In the genomic region with DNA sequence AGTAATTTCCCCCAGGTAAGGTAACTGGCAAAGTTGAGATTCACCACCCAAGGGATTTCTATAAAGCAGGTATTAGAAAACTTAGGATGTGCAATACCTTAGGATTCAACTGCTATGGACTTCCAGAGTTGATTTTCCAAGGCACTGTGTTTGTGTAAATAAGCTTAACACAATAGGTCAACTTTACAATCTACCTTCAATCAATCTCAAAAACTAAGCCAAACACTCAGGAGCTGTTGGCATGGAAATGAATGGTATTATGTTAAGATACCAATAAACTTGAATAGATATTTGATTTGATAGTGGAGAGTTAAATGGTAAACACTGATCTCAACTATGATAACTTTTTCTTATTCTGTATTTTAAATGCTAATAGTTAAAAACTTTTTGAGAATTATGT, we compare ENCODE assay signal across 16 cellular contexts. TPM values are rescaled to one million over a fixed set of nuclear protein-coding genes. Genes with fewer than 3 reads are reported as not detected.
"Had no signal": no experiment of that assay in that cellular context is flagged by ENCODE, and none has a peak within 500 bp of the region (broad histone marks: within the 10 kb centered on the region; RNA-seq: fewer than 3 reads in every experiment).

No MANE protein-coding gene starts in this region.

- H3K9me3 Mint-ChIP-seq: nephron progenitor cell had no signal

- H3K27ac ChIP-seq: gastrocnemius medialis, lower lobe of right lung, psoas muscle, testis, tibial artery had no signal

- H3K4me3 Mint-ChIP-seq: effector memory CD8-positive, alpha-beta T cell; naive thymus-derived CD8-positive, alpha-beta T cell; stimulated activated effector memory CD8-positive, alpha-beta T cell treated with anti-CD3 and anti-CD28 coated beads, Interleukin-12 subunit alpha, Interleukin-12 subunit beta, amount 100 ng/mL, for 72 hours had no signal

- H3K27me3 Mint-ChIP-seq: effector memory CD8-positive, alpha-beta T cell had no signal

- H3K9me3 ChIP-seq: gastrocnemius medialis, lower lobe of right lung, psoas muscle, sigmoid colon, testis, tibial artery had no signal

- H3K36me3 ChIP-seq: gastrocnemius medialis, lower lobe of right lung, sigmoid colon, tibial artery had no signal

- H3K4me1 ChIP-seq: gastrocnemius medialis, lower lobe of right lung, psoas muscle, testis had no signal

- H3K36me3 Mint-ChIP-seq: stimulated activated effector memory CD8-positive, alpha-beta T cell treated with anti-CD3 and anti-CD28 coated beads, Interleukin-12 subunit alpha, Interleukin-12 subunit beta, amount 100 ng/mL, for 72 hours; type B pancreatic cell had no signal

- H3K27me3 ChIP-seq: sigmoid colon, testis had no signal

- DNase-seq: effector memory CD8-positive, alpha-beta T cell; left ventricle myocardium superior; lower lobe of right lung; naive thymus-derived CD8-positive, alpha-beta T cell; nephron progenitor cell; psoas muscle; right cardiac atrium; stimulated activated CD4-positive, alpha-beta T cell treated with anti-CD3 and anti-CD28 coated beads, Interleukin-2, amount 100 ng/mL, for 24 hours; stimulated activated CD4-positive, alpha-beta T cell treated with anti-CD3 and anti-CD28 coated beads, Interleukin-4, amount 100 ng/mL, for 24 hours; stimulated activated naive CD4-positive, alpha-beta T cell treated with Interleukin-2 at 50 U/mL for 16 hours; tibial artery had no signal

- H3K4me1 Mint-ChIP-seq: naive thymus-derived CD8-positive, alpha-beta T cell; stimulated activated effector memory CD8-positive, alpha-beta T cell treated with anti-CD3 and anti-CD28 coated beads, Interleukin-12 subunit alpha, Interleukin-12 subunit beta, amount 100 ng/mL, for 72 hours had no signal

- H3K27ac Mint-ChIP-seq: effector memory CD8-positive, alpha-beta T cell; naive thymus-derived CD8-positive, alpha-beta T cell; nephron progenitor cell; stimulated activated effector memory CD8-positive, alpha-beta T cell treated with anti-CD3 and anti-CD28 coated beads, Interleukin-12 subunit alpha, Interleukin-12 subunit beta, amount 100 ng/mL, for 72 hours had no signal

- ATAC-seq: effector memory CD8-positive, alpha-beta T cell; gastrocnemius medialis; left ventricle myocardium superior; naive thymus-derived CD8-positive, alpha-beta T cell; psoas muscle; stimulated activated effector memory CD8-positive, alpha-beta T cell treated with anti-CD3 and anti-CD28 coated beads, Interleukin-12 subunit alpha, Interleukin-12 subunit beta, amount 100 ng/mL, for 72 hours had no signal

RNA-seq across cellular contexts. Expression of gene SEMA3E, which starts 0.8 kb away (rescaled TPM):
- total RNA-seq: naive thymus-derived CD8-positive, alpha-beta T cell had no signal
- polyA plus RNA-seq: naive thymus-derived CD8-positive, alpha-beta T cell had no signal
